16 cellular contexts compared by ENCODE assay signal in the genomic region with DNA sequence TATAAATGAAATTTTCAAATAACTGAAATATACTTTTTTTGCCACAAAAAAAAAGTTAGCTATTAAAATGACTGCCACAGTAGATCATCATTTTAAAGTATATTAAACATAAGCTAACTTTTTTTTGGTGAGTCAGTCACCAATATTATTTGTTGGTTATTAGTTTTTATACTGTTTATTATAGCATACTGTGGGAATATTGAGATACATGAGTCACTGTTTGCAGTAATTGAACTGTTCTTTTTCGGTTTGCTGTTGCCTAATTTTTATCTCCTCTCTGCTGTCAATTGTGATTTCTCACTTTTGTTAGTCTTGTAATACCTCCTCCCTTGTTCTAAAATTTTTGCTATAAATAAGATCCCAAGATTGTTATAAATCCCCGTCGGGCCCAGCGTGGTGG. TPM values are rescaled to one million over a fixed set of nuclear protein-coding genes. Genes with fewer than 3 reads are reported as not detected.
DNase-seq lines count a peak whose midpoint lies in the region; ATAC-seq, FAIRE-seq and TF ChIP-seq lines count a peak whose summit lies in the region.
"Had no signal": no experiment of that assay in that cellular context is flagged by ENCODE, and none has a peak within 500 bp of the region (broad histone marks: within the 10 kb centered on the region; RNA-seq: fewer than 3 reads in every experiment).

No MANE protein-coding gene starts in this region.

- no peak overlapping the region for H2AFZ ChIP-seq in GM23338

- ATAC-seq in GM23338 (no peak), WTC11 (no peak)
- ATAC-seq: HCT116, K562 had no signal

- peaks cover 6% of the 10 kb centered on the region; the same call in 1 of the 2 replicates for H4K20me1 ChIP-seq in GM23338 (replicated peaks; ENCODE audit: insufficient read depth)

- peak; percentile 41 for FAIRE-seq in kidney (lab: Jason Lieb, UNC)
- FAIRE-seq: GM12892, H1, K562 had no signal

- H3K36me3 Mint-ChIP-seq in GM23338 (ENCODE audit: low read depth) = peaks cover 25% of the 10 kb centered on the region; the same call in 2 of the 3 replicates
- H3K36me3 Mint-ChIP-seq in WTC11 = peaks cover 34% of the 10 kb centered on the region

- POLR2A ChIA-PET in WTC11 (lab: Charles Lee) = no interaction called here

- H3K36me3 ChIP-seq in GM23338 (ENCODE audit: insufficient read depth) = no peaks in the 10 kb centered on the region
- peaks cover 12 to 15% of the 10 kb centered on the region in 2 donors for H3K36me3 ChIP-seq in kidney (ENCODE audit: control insufficient read depth in 1 of 2, insufficient read depth in 2 of 2, low read length in 2 of 2)

- peaks cover 9% of the 10 kb centered on the region for H3K4me1 ChIP-seq in GM23338 (ENCODE audit: insufficient read depth)
- no peaks in the 10 kb centered on the region for H3K4me1 ChIP-seq in kidney (ENCODE audit: control insufficient read depth in 1 of 2, insufficient read depth in 1 of 2, low read depth in 1 of 2, low read length in 2 of 2)

- intact Hi-C loops in kidney (cut with DNase I) = no loop called here

- H3K4me2 ChIP-seq in GM23338 = no peak overlapping the region

- H3K79me2 ChIP-seq in GM23338 (replicated peaks; ENCODE audit: insufficient read depth) = no peaks in the 10 kb centered on the region

- no peaks in the 10 kb centered on the region for H3K9me3 ChIP-seq in kidney (ENCODE audit: control insufficient read depth in 1 of 2, low read length in 2 of 2)

- no peak for TF ChIP-seq CTCF in GM23338 (conservative IDR thresholded peaks at IDR 0.05; ENCODE audit: low read depth in 2 of 2)
- no peak for TF ChIP-seq CTCF in WTC11 (IDR thresholded peaks at IDR 0.05)
- TF ChIP-seq CTCF in kidney (IDR thresholded peaks at IDR 0.05; ENCODE audit: borderline replicate concordance, extremely low read depth, insufficient read depth) = no peak

- H3K4me1 Mint-ChIP-seq in GM23338 (peaks cover 9% of the 10 kb centered on the region), WTC11 (peaks cover 13% of the 10 kb centered on the region)

- H3K27ac Mint-ChIP-seq in GM23338 (peak overlapping the region; percentile 69), WTC11 (peak overlapping the region; percentile 91)
- H3K27ac Mint-ChIP-seq: B cell had no signal

- no peak for DNase-seq in GM23338 (ENCODE audit: low spot score)
- DNase-seq in WTC11 (ENCODE audit: low spot score) = no peak
- no peak for DNase-seq in kidney
- no peak for DNase-seq in NCI-H146 treated with DMSO at 0.1 percent for 48 hours (lab: John Stamatoyannopoulos, UW; ENCODE audit: unreplicated experiment)
- DNase-seq in SIG-M5 (lab: John Stamatoyannopoulos, UW) = no peak
- no peak for DNase-seq in A172 (ENCODE audit: low spot score)
- DNase-seq: ACHN; C1 segment of cervical spinal cord; CD4-positive, alpha-beta memory T cell; DND-41; GDM1 had no signal

- H3K4me3 ChIP-seq in GM23338 = no peak overlapping the region
- H3K4me3 ChIP-seq in kidney (ENCODE audit: low read length in 2 of 2) = no peak overlapping the region
- H3K4me3 ChIP-seq: K562 had no signal

- H3K27ac ChIP-seq in GM23338 (ENCODE audit: low read depth) = peak overlapping the region; percentile 71; the same call in 1 of the 2 replicates
- no peak overlapping the region for H3K27ac ChIP-seq in kidney (ENCODE audit: low read depth in 2 of 2, low read length in 2 of 2)

- H3K9me2 ChIP-seq in GM23338 (ENCODE audit: insufficient read depth) = no peaks in the 10 kb centered on the region

- H3K27me3 Mint-ChIP-seq in GM23338 (ENCODE audit: insufficient read depth, low read depth, poor library complexity) (no peaks in the 10 kb centered on the region), WTC11 (ENCODE audit: low read depth) (no peaks in the 10 kb centered on the region)
- H3K27me3 Mint-ChIP-seq: B cell; CD4-positive, alpha-beta memory T cell had no signal

- H3K4me3 Mint-ChIP-seq in GM23338 = no peak overlapping the region
- H3K4me3 Mint-ChIP-seq in WTC11 = no peak overlapping the region
- H3K4me3 Mint-ChIP-seq: B cell; CD4-positive, alpha-beta memory T cell had no signal

- H3F3A ChIP-seq in GM23338 (replicated peaks; ENCODE audit: low read depth) = no peaks in the 10 kb centered on the region

- CTCF ChIA-PET in WTC11 (lab: Charles Lee) = interaction anchor here (0.7 kb wide), 1 partner anchor 322 kb away, joined by 3 read pairs; no protein-coding TSS in a partner anchor

- H3K9ac ChIP-seq in kidney (ENCODE audit: low read length in 2 of 2) = no peak overlapping the region

- H3K9me3 Mint-ChIP-seq in GM23338 (no peaks in the 10 kb centered on the region), WTC11 (no peaks in the 10 kb centered on the region)
- H3K9me3 Mint-ChIP-seq: CD4-positive, alpha-beta memory T cell had no signal

- no peaks in the 10 kb centered on the region for H3K27me3 ChIP-seq in GM23338 (ENCODE audit: insufficient read depth)

TF ChIP-seq in WTC11, 78 proteins besides CTCF, POLR2A, EP300 and RAD21:
- TF ChIP-seq FOXP1 (CRISPR knock-in tag; IDR thresholded peaks at IDR 0.05; ENCODE audit: borderline replicate concordance) = no peak

RNA-seq across cellular contexts. Expression of gene BTAF1, which starts 45.7 kb away (rescaled TPM):
- 47.3 and 55.7 TPM in 2 replicates for total RNA-seq in GM23338 (2014; rRNA removed; shearing (Covaris generic))
- polyA plus RNA-seq in GM23338 (2016; fragmentation: Nextera tagmentation; extraction: Ambion mirVana) (19.0 and 30.4 TPM in 2 replicates), kidney (ENCODE audit: insufficient read depth, low read depth, low replicate concordance) (4.3 TPM)
- total RNA-seq in WTC11 (2021) (47.2 to 49.6 TPM (median 49.2 TPM) in 3 replicates), kidney (35.1 TPM)
- 23.9 and 25.9 TPM in 2 replicates for total RNA-seq in A172 (2014; rRNA removed; shearing (Covaris generic))
